In genomic region chr6:5184878-5185277, GRCh38 we compare ENCODE assay signal across 1 cellular context.
TF ChIP-seq lines count a peak whose summit lies in the region.

No MANE protein-coding gene starts in this region.

TF ChIP-seq in WTC11, 78 proteins besides CTCF, POLR2A, EP300 and RAD21 (continued from another document):
- TF ChIP-seq STAT6 (CRISPR knock-in tag; conservative IDR thresholded peaks at IDR 0.05; ENCODE audit: low read depth) (no peak), ATF1 (CRISPR knock-in tag; IDR thresholded peaks at IDR 0.05) (no peak)
